In genomic region chr1:94602802-94603625, GRCh38 we compare ENCODE assay signal across 16 cellular contexts.
DNase-seq lines count a peak whose midpoint lies in the region; ATAC-seq, FAIRE-seq and TF ChIP-seq lines count a peak whose summit lies in the region.
"Had no signal": no experiment of that assay in that cellular context is flagged by ENCODE, and none has a peak within 500 bp of the region (broad histone marks: within the 10 kb centered on the region; RNA-seq: fewer than 3 reads in every experiment).

No MANE protein-coding gene starts in this region.

- H3K36me3 Mint-ChIP-seq in activated CD8-positive, alpha-beta T cell treated with anti-CD3 and anti-CD28 coated beads for 36 hours (ENCODE audit: low read depth), result no peaks in the 10 kb centered on the region
- H3K36me3 Mint-ChIP-seq: brain, neural progenitor cell had no signal

- no peak for DNase-seq in A549 (ENCODE audit: low read depth in 1 of 2, low spot score in 1 of 2)
- DNase-seq in HCEC 1CT, result peak; percentile 30
- peak; percentile 57 for DNase-seq in RPMI8226
- DNase-seq in iris pigment epithelial cell (ENCODE audit: low read depth), result peak; percentile 61
- no peak for DNase-seq in activated CD8-positive, alpha-beta T cell treated with anti-CD3 and anti-CD28 coated beads for 36 hours
- no peak for DNase-seq in NCI-H774 (lab: John Stamatoyannopoulos, UW)
- DNase-seq in uterus, result no peak
- DNase-seq in NCI-H446 (lab: John Stamatoyannopoulos, UW), result no peak
- DNase-seq: effector memory CD4-positive, alpha-beta T cell; NCI-H1092 treated with DMSO at 0.1 percent for 48 hours; stimulated activated CD4-positive, alpha-beta T cell treated with anti-CD3 and anti-CD28 coated beads, Interleukin-2, amount 100 ng/mL, for 24 hours had no signal

- POLR2A ChIA-PET in A549 (lab: Yijun Ruan, JAX), result no interaction called here
- POLR2A ChIA-PET in activated CD8-positive, alpha-beta T cell treated with anti-CD3 and anti-CD28 coated beads for 36 hours (lab: Charles Lee), result no interaction called here

- H3K4me3 ChIP-seq in A549 (no peak overlapping the region), uterus (no peak overlapping the region)
- H3K4me3 ChIP-seq: lung, neural progenitor cell, right atrium auricular region, thoracic aorta had no signal

- H3K27me3 ChIP-seq in uterus, result no peaks in the 10 kb centered on the region
- H3K27me3 ChIP-seq: neural progenitor cell, right atrium auricular region had no signal

- intact Hi-C loops in activated CD8-positive, alpha-beta T cell treated with anti-CD3 and anti-CD28 coated beads for 36 hours (cut with micrococcal nuclease), result no loop called here
- intact Hi-C loops in uterus (cut with DNase I; ENCODE audit: low total_unique reads), result no loop called here

- H3K4me2 ChIP-seq in A549, result no peak overlapping the region
- H3K4me2 ChIP-seq: neural progenitor cell had no signal

- CTCF ChIA-PET in A549 (lab: Yijun Ruan, JAX), result interaction anchor here (0.7 kb wide), 1 partner anchor 74 kb away, joined by 3 read pairs; no protein-coding TSS in a partner anchor
- CTCF ChIA-PET in activated CD8-positive, alpha-beta T cell treated with anti-CD3 and anti-CD28 coated beads for 36 hours (lab: Charles Lee), result no interaction called here

- no peak overlapping the region for H3K27ac Mint-ChIP-seq in activated CD8-positive, alpha-beta T cell treated with anti-CD3 and anti-CD28 coated beads for 36 hours
- H3K27ac Mint-ChIP-seq: brain, neural progenitor cell had no signal

- TF ChIP-seq POLR2A in A549 (IDR thresholded peaks at IDR 0.05; ENCODE audit: low read length), result no peak
- TF ChIP-seq POLR2A in uterus (IDR thresholded peaks at IDR 0.05), result no peak

- H3K9me3 ChIP-seq in A549 (no peaks in the 10 kb centered on the region), uterus (no peaks in the 10 kb centered on the region)
- H3K9me3 ChIP-seq: right atrium auricular region, thoracic aorta had no signal

- no peak for TF ChIP-seq EP300 in A549 (IDR thresholded peaks at IDR 0.05)

- H3K4me3 Mint-ChIP-seq in activated CD8-positive, alpha-beta T cell treated with anti-CD3 and anti-CD28 coated beads for 36 hours, result no peak overlapping the region
- H3K4me3 Mint-ChIP-seq: brain, neural progenitor cell had no signal

- TF ChIP-seq RAD21 in A549 (conservative IDR thresholded peaks at IDR 0.05 in 1 of 2, IDR thresholded peaks at IDR 0.05 in 1 of 2), result no peak

- ATAC-seq in A549, result no peak
- no peak for ATAC-seq in activated CD8-positive, alpha-beta T cell treated with anti-CD3 and anti-CD28 coated beads for 36 hours

- no peak for TF ChIP-seq CTCF in A549 (IDR thresholded peaks at IDR 0.05)
- TF ChIP-seq CTCF in activated CD8-positive, alpha-beta T cell treated with anti-CD3 and anti-CD28 coated beads for 36 hours (IDR thresholded peaks at IDR 0.05), result no peak
- no peak for TF ChIP-seq CTCF in uterus (IDR thresholded peaks at IDR 0.05)

- H3K9me3 Mint-ChIP-seq in activated CD8-positive, alpha-beta T cell treated with anti-CD3 and anti-CD28 coated beads for 36 hours, result no peaks in the 10 kb centered on the region

- no peaks in the 10 kb centered on the region for H3K36me3 ChIP-seq in uterus
- H3K36me3 ChIP-seq: neural progenitor cell, right atrium auricular region, thoracic aorta had no signal

- H3K27ac ChIP-seq in A549, result no peak overlapping the region
- no peak overlapping the region for H3K27ac ChIP-seq in uterus
- H3K27ac ChIP-seq: neural progenitor cell, right atrium auricular region, thoracic aorta had no signal

- H3K4me1 Mint-ChIP-seq in activated CD8-positive, alpha-beta T cell treated with anti-CD3 and anti-CD28 coated beads for 36 hours (ENCODE audit: low read depth), result peaks cover 6% of the 10 kb centered on the region
- H3K4me1 Mint-ChIP-seq: brain had no signal

- peaks cover 21% of the 10 kb centered on the region for H3K27me3 Mint-ChIP-seq in activated CD8-positive, alpha-beta T cell treated with anti-CD3 and anti-CD28 coated beads for 36 hours

- H3K4me1 ChIP-seq in A549 (peaks cover 9% of the 10 kb centered on the region), uterus (no peaks in the 10 kb centered on the region)
- H3K4me1 ChIP-seq: neural progenitor cell, right atrium auricular region had no signal

- no peak for FAIRE-seq in A549 (lab: Jason Lieb, UNC)

- WGBS in A549 (ENCODE audit: missing lambda C conversion rate), result 62% methylated on average over 3 of the region's 3 CpGs

TF ChIP-seq in A549, 52 proteins besides CTCF, POLR2A, EP300 and RAD21:
- no peak for TF ChIP-seq NPAS2 (CRISPR knock-in tag; IDR thresholded peaks at IDR 0.05; ENCODE audit: borderline replicate concordance)
- TF ChIP-seq MAFK (IDR thresholded peaks at IDR 0.05; ENCODE audit: partially characterized antibody), result peak; percentile 36
- TF ChIP-seq HOXB13 (CRISPR knock-in tag; IDR thresholded peaks at IDR 0.05; ENCODE audit: low read depth), result no peak
- no peak for TF ChIP-seq ELK1 (IDR thresholded peaks at IDR 0.05; ENCODE audit: low read depth, low read length)
- TF ChIP-seq TFCP2L1 (CRISPR knock-in tag; IDR thresholded peaks at IDR 0.05), result no peak
- no peak for TF ChIP-seq FOSL2 (IDR thresholded peaks at IDR 0.05)
- TF ChIP-seq FOSL2 (CRISPR knock-in tag; IDR thresholded peaks at IDR 0.05), result no peak
- TF ChIP-seq BHLHE40 (IDR thresholded peaks at IDR 0.05; ENCODE audit: low read depth, low read length), result no peak

Comparison
In these comparisons a context has a peak if more than half of its experiments do, and no peak if none do; other contexts are left out.
1. DNase-seq: peak in HCEC 1CT (single experiment), RPMI8226 (single experiment) and iris pigment epithelial cell (single experiment); none in A549 (0 of 2), activated CD8-positive, alpha-beta T cell treated with anti-CD3 and anti-CD28 coated beads for 36 hours (single experiment), NCI-H774 (single experiment), uterus (0 of 2) and NCI-H446 (0 of 2).